ENCODE assay signal across 9 cellular contexts in the genomic region with DNA sequence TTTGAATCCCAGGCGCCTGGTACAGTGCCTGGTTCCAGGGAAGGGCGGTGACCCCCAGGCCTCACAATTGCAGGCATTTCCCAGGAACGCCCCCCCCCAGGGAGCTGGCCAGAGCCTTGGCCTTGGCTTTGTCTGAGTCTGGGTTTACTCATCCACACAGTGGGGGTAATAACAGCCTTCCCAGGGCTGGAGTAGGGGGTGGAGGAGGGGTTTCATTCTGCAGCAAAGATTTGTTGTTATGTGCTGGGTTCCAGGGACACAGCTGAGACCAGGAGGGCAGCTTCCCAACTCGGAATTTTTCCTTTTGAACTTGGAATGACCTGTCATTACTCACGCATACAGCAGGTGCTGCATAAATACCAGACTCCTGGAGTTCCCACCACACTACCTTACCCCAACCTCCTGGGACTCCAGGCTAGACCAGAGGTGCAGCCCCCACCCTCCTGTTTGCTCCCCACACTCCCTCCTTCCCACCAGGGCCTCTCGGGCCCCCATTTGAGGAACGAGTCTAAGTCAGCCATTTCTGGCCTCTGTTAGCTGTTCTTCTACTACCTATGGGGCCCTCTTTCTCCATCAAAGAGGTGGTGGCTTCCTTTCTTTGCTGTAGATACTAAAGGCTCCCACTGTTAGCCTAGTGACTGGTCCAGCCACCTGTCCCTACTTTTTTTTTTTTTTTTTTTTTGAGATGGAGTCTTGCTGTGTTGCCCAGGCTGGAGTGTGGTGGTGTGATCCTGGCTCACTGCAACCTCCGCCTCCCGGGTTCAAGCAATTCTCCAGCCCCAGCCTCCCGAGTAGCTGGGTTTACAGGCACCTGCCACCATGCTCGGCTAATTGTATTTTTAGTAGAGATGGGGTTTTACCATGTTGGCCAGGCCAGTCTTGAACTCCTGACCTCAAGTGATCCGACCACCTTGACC. TPM values are rescaled to one million over a fixed set of nuclear protein-coding genes. Genes with fewer than 3 reads are reported as not detected.
DNase-seq lines count a peak whose midpoint lies in the region; ATAC-seq, FAIRE-seq and TF ChIP-seq lines count a peak whose summit lies in the region.
"Had no signal": no experiment of that assay in that cellular context is flagged by ENCODE, and none has a peak within 500 bp of the region (broad histone marks: within the 10 kb centered on the region; RNA-seq: fewer than 3 reads in every experiment).

No MANE protein-coding gene starts in this region.

- ATAC-seq in GM21717 (IDR thresholded peaks at IDR 0.05; ENCODE audit: unreplicated experiment) (no peak), GM19452 (IDR thresholded peaks at IDR 0.05; ENCODE audit: unreplicated experiment) (no peak), HG02970 (IDR thresholded peaks at IDR 0.05; ENCODE audit: low FRiP score, unreplicated experiment) (no peak)

- no peak for FAIRE-seq in kidney (lab: Jason Lieb, UNC)

- DNase-seq in activated naive CD4-positive, alpha-beta T cell treated with anti-CD3 and anti-CD28 coated beads, Interleukin-2, amount 10 ng/mL, durations not matched to agents 7 days and 5 days: no peak
- no peak for DNase-seq in activated naive CD4-positive, alpha-beta T cell treated with anti-CD3 and anti-CD28 coated beads, Interleukin-2, amount 50 U/mL, for 16 hours
- DNase-seq in amniotic epithelial cell (ENCODE audit: low read depth): peak; percentile 80
- DNase-seq in kidney: peak; percentile 90

- H3K9ac ChIP-seq in kidney (ENCODE audit: low read length in 2 of 2): no peak overlapping the region

- H3K36me3 Mint-ChIP-seq in activated naive CD4-positive, alpha-beta T cell treated with anti-CD3 and anti-CD28 coated beads, Interleukin-2, amount 10 ng/mL, durations not matched to agents 7 days and 5 days: peaks cover 7% of the 10 kb centered on the region

- no peak overlapping the region for H3K4me3 ChIP-seq in kidney (ENCODE audit: low read length in 2 of 2)
- H3K4me3 ChIP-seq in urinary bladder (ENCODE audit: low read depth, low read length): no peak overlapping the region

- peaks cover 30% of the 10 kb centered on the region for H3K4me1 Mint-ChIP-seq in activated naive CD4-positive, alpha-beta T cell treated with anti-CD3 and anti-CD28 coated beads, Interleukin-2, amount 10 ng/mL, durations not matched to agents 7 days and 5 days

- peaks cover 61% of the 10 kb centered on the region for H3K27me3 Mint-ChIP-seq in activated naive CD4-positive, alpha-beta T cell treated with anti-CD3 and anti-CD28 coated beads, Interleukin-2, amount 10 ng/mL, durations not matched to agents 7 days and 5 days

- CTCF ChIA-PET in activated naive CD4-positive, alpha-beta T cell treated with anti-CD3 and anti-CD28 coated beads, Interleukin-2, amount 10 ng/mL, durations not matched to agents 7 days and 5 days (lab: Charles Lee): no interaction called here

- WGBS in urinary bladder: 42% methylated on average over 12 of the region's 12 CpGs

- intact Hi-C loops in kidney (cut with DNase I): no loop called here

- no peaks in the 10 kb centered on the region for H3K9me3 ChIP-seq in kidney (ENCODE audit: control insufficient read depth in 1 of 2, low read length in 2 of 2)

- H3K36me3 ChIP-seq in kidney (ENCODE audit: control insufficient read depth in 1 of 2, insufficient read depth in 2 of 2, low read length in 2 of 2) (no peaks in the 10 kb centered on the region), urinary bladder (ENCODE audit: insufficient read depth) (no peaks in the 10 kb centered on the region)

- H3K4me3 Mint-ChIP-seq in activated naive CD4-positive, alpha-beta T cell treated with anti-CD3 and anti-CD28 coated beads, Interleukin-2, amount 10 ng/mL, durations not matched to agents 7 days and 5 days: peak overlapping the region; percentile 57

- H3K27ac Mint-ChIP-seq in activated naive CD4-positive, alpha-beta T cell treated with anti-CD3 and anti-CD28 coated beads, Interleukin-2, amount 10 ng/mL, durations not matched to agents 7 days and 5 days: peak overlapping the region; percentile 8

- no peak for TF ChIP-seq CTCF in kidney (IDR thresholded peaks at IDR 0.05; ENCODE audit: borderline replicate concordance, extremely low read depth, insufficient read depth)

- H3K9me3 Mint-ChIP-seq in activated naive CD4-positive, alpha-beta T cell treated with anti-CD3 and anti-CD28 coated beads, Interleukin-2, amount 10 ng/mL, durations not matched to agents 7 days and 5 days: no peaks in the 10 kb centered on the region

- peaks cover 0 to 11% of the 10 kb centered on the region in 2 donors for H3K4me1 ChIP-seq in kidney (ENCODE audit: control insufficient read depth in 1 of 2, insufficient read depth in 1 of 2, low read depth in 1 of 2, low read length in 2 of 2)
- no peaks in the 10 kb centered on the region for H3K4me1 ChIP-seq in urinary bladder (ENCODE audit: insufficient read depth)

- H3K27ac ChIP-seq in kidney (ENCODE audit: low read depth in 2 of 2, low read length in 2 of 2): no peak overlapping the region
- H3K27ac ChIP-seq in urinary bladder (ENCODE audit: low read depth): peak overlapping the region; percentile 15
- H3K27ac ChIP-seq: epithelial cell of prostate had no signal

RNA-seq across cellular contexts. Expression of gene ADAMTS10, which starts 1.6 kb away (rescaled TPM):
- total RNA-seq in kidney (48.8 TPM), urinary bladder (44.3 TPM)
- polyA plus RNA-seq in kidney (ENCODE audit: insufficient read depth, low read depth, low replicate concordance) (8.9 TPM), urinary bladder (26.4 TPM)

RNA-seq across cellular contexts. Expression of gene NFILZ, which starts 18.3 kb away (rescaled TPM):
- not detected for total RNA-seq in kidney
- polyA plus RNA-seq in kidney (ENCODE audit: insufficient read depth, low read depth, low replicate concordance): not detected
- total RNA-seq in urinary bladder: not detected
- not detected for polyA plus RNA-seq in urinary bladder

RNA-seq across cellular contexts. Expression of gene MYO1F, which starts 34.9 kb away (rescaled TPM):
- total RNA-seq in kidney: 35.8 TPM
- 1.7 TPM for polyA plus RNA-seq in kidney (ENCODE audit: insufficient read depth, low read depth, low replicate concordance)
- 7.5 TPM for total RNA-seq in urinary bladder
- polyA plus RNA-seq in urinary bladder: 7.7 TPM

Comparison
In these comparisons a context has a peak if more than half of its experiments do, and no peak if none do; other contexts are left out.
1. DNase-seq: peak in amniotic epithelial cell (single experiment) and kidney (single experiment); none in activated naive CD4-positive, alpha-beta T cell treated with anti-CD3 and anti-CD28 coated beads, Interleukin-2, amount 10 ng/mL, durations not matched to agents 7 days and 5 days (single experiment) and activated naive CD4-positive, alpha-beta T cell treated with anti-CD3 and anti-CD28 coated beads, Interleukin-2, amount 50 U/mL, for 16 hours (single experiment).